33 cellular contexts compared by ENCODE assay signal in genomic region chr16:9345889-9346288, GRCh38.
"Had no signal": no experiment of that assay in that cellular context is flagged by ENCODE, and none has a peak within 500 bp of the region (broad histone marks: within the 10 kb centered on the region; RNA-seq: fewer than 3 reads in every experiment).

No MANE protein-coding gene starts in this region.

- DNase-seq: Karpas-422, Kasumi-1, KG1, MG63, MM.1S, NCI-H1048, NCI-H1092, NCI-H1092 treated with DMSO at 0.1 percent for 48 hours, NCI-H1105, NCI-H1105 treated with DMSO at 0.1 percent for 48 hours, NCI-H1417, NCI-H1417 treated with DMSO at 0.1 percent for 48 hours, NCI-H1436, NCI-H1436 treated with DMSO at 0.1 percent for 48 hours, NCI-H146, NCI-H1694, NCI-H1694 treated with DMSO at 0.1 percent for 48 hours, NCI-H187, NCI-H187 treated with DMSO at 0.1 percent for 48 hours, NCI-H1930, NCI-H2029, NCI-H2029 treated with DMSO at 0.1 percent for 48 hours, NCI-H2081, NCI-H2081 treated with DMSO at 0.1 percent for 48 hours, NCI-H2107, NCI-H2171, NCI-H2171 treated with DMSO at 0.1 percent for 48 hours, NCI-H2227 treated with DMSO at 0.1 percent for 48 hours, NCI-H226, NCI-H345, NCI-H446, NCI-H446 treated with DMSO at 0.1 percent for 48 hours had no signal

- H3K9me3 ChIP-seq: MG63 had no signal

- H3K4me3 ChIP-seq: MG63 had no signal

- H3K36me3 ChIP-seq: MG63 had no signal

- H3K27ac ChIP-seq: KMS-11 had no signal
